In the genomic region with DNA sequence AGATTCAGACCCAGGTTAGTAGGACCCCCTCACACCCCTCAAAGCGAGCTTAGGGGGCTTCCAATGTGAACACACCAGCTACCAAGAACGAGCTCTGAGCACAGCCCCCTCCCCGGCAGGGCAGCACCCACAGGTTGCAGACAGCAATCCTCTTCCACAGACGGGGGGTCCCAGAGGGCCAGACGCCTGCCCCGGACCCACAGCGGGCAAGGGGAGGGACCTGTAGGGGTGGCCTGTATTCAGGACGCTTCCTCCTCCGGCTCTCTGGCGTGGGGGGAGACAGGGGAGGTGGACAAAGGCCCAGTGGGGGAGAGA, we compare ENCODE assay signal across 15 cellular contexts. TPM values are rescaled to one million over a fixed set of nuclear protein-coding genes. Genes with fewer than 3 reads are reported as not detected.
DNase-seq lines count a peak whose midpoint lies in the region; ATAC-seq, FAIRE-seq and TF ChIP-seq lines count a peak whose summit lies in the region.
"Had no signal": no experiment of that assay in that cellular context is flagged by ENCODE, and none has a peak within 500 bp of the region (broad histone marks: within the 10 kb centered on the region; RNA-seq: fewer than 3 reads in every experiment).

No MANE protein-coding gene starts in this region.

- no peak overlapping the region for H2AFZ ChIP-seq in endothelial cell of umbilical vein (ENCODE audit: low read depth, low read length)

- no peak for TF ChIP-seq CTCF in endothelial cell of umbilical vein (IDR thresholded peaks at IDR 0.05; ENCODE audit: extremely low read depth in 1 of 2, insufficient read depth in 1 of 2, low read depth in 1 of 2, low read length in 2 of 2)

- no peak overlapping the region for H3K4me2 ChIP-seq in endothelial cell of umbilical vein (ENCODE audit: insufficient read depth, low read length)

- H3K4me1 ChIP-seq in HAP-1 (peaks cover 22% of the 10 kb centered on the region), endothelial cell of umbilical vein (ENCODE audit: control insufficient read depth, extremely low read depth, insufficient read depth, low read length) (no peaks in the 10 kb centered on the region)

- no peaks in the 10 kb centered on the region for H3K9me3 ChIP-seq in HAP-1
- no peaks in the 10 kb centered on the region for H3K9me3 ChIP-seq in endothelial cell of umbilical vein (replicated peaks; ENCODE audit: control insufficient read depth, insufficient read depth, low read length)
- H3K9me3 ChIP-seq: left lung had no signal

- no peak for ATAC-seq in HG03139 (IDR thresholded peaks at IDR 0.05; ENCODE audit: unreplicated experiment)

- no peak overlapping the region for H3K27ac ChIP-seq in endothelial cell of umbilical vein (ENCODE audit: insufficient read depth, low read depth, low read length)
- H3K27ac ChIP-seq: C4-2B, cardiac muscle cell, left lung had no signal

- no peak for TF ChIP-seq POLR2A in endothelial cell of umbilical vein (IDR thresholded peaks at IDR 0.05; ENCODE audit: low read depth, low read length)

- peak overlapping the region; percentile 12 for H3K4me3 ChIP-seq in HAP-1
- no peak overlapping the region for H3K4me3 ChIP-seq in endothelial cell of umbilical vein (replicated peaks in 1 of 3; ENCODE audit: insufficient read depth in 1 of 3, low read depth in 1 of 3, low read length in 3 of 3)
- H3K4me3 ChIP-seq: cardiac muscle cell, left lung had no signal

- CTCF ChIA-PET in endothelial cell of umbilical vein (lab: Charles Lee) = interaction anchor here (1.3 kb wide), 2 partner anchors 18 to 29 kb away, joined by 3 to 6 read pairs; no protein-coding TSS in a partner anchor

- dilution Hi-C loops in endothelial cell of umbilical vein (cut with MboI; ENCODE audit: extremely low pct_ligation_motif_present, low sequenced_read_pairs) = no loop called here

- no peaks in the 10 kb centered on the region for H3K27me3 ChIP-seq in HAP-1 (ENCODE audit: low read depth)
- H3K27me3 ChIP-seq in endothelial cell of umbilical vein (ENCODE audit: control insufficient read depth in 2 of 2, insufficient read depth in 2 of 2, low read length in 2 of 2) = peaks cover 36 to 41% of the 10 kb centered on the region in 2 experiments

- no peak overlapping the region for H3K9ac ChIP-seq in endothelial cell of umbilical vein (replicated peaks; ENCODE audit: extremely low read depth, insufficient read depth, low read length)

- no peaks in the 10 kb centered on the region for H4K20me1 ChIP-seq in endothelial cell of umbilical vein (replicated peaks; ENCODE audit: control insufficient read depth, extremely low read depth, insufficient read depth, low read length)

- FAIRE-seq in endothelial cell of umbilical vein (lab: Jason Lieb, UNC) = no peak

- DNase-seq in HAP-1 (ENCODE audit: low spot score in 2 of 2) (no peak), endothelial cell of umbilical vein (ENCODE audit: low read depth, low spot score) (no peak), posterior vena cava (ENCODE audit: low spot score) (peak; percentile 73), DMS 273 treated with DMSO at 0.1 percent for 48 hours (lab: John Stamatoyannopoulos, UW) (no peak), kidney glomerular epithelial cell (lab: John Stamatoyannopoulos, UW) (no peak)
- DNase-seq: activated B cell treated with CpG ODN at 0.5 μM for 24 hours; activated naive CD4-positive, alpha-beta T cell treated with anti-CD3 and anti-CD28 coated beads for 36 hours; DND-41; left lung; naive B cell; NCI-H187 treated with DMSO at 0.1 percent for 48 hours; stimulated activated CD4-positive, alpha-beta T cell treated with anti-CD3 and anti-CD28 coated beads, Interleukin-4, amount 100 ng/mL, for 24 hours had no signal

- no TSS peak for BruUV-seq in endothelial cell of umbilical vein (replicated peaks; lab: Mats Ljungman, UMichigan)

- POLR2A ChIA-PET in endothelial cell of umbilical vein (lab: Charles Lee) = no interaction called here

- in situ Hi-C loops in HAP-1 (cut with MboI; ENCODE audit: low sequenced_read_pairs) = no loop called here

- no peaks in the 10 kb centered on the region for H3K36me3 ChIP-seq in HAP-1 (replicated peaks)
- no peaks in the 10 kb centered on the region for H3K36me3 ChIP-seq in endothelial cell of umbilical vein (ENCODE audit: control insufficient read depth in 2 of 2, extremely low read depth in 1 of 2, insufficient read depth in 2 of 2, low read length in 2 of 2)
- H3K36me3 ChIP-seq: cardiac muscle cell, left lung had no signal

- intact Hi-C loops in endothelial cell of umbilical vein (cut with micrococcal nuclease) (no loop called here), posterior vena cava (cut with DNase I) (loop anchor here in 1 of 2 donors (5.0 kb wide), 1 partner anchor 623 kb away; no protein-coding TSS in a partner anchor)

- no peaks in the 10 kb centered on the region for H3K79me2 ChIP-seq in endothelial cell of umbilical vein (ENCODE audit: control insufficient read depth, insufficient read depth, low read length)

- H3K9me1 ChIP-seq in endothelial cell of umbilical vein (replicated peaks; ENCODE audit: control insufficient read depth, extremely low read depth, insufficient read depth, low read length) = no peaks in the 10 kb centered on the region

TF ChIP-seq in endothelial cell of umbilical vein, 7 proteins besides CTCF, POLR2A, EP300 and RAD21:
- TF ChIP-seq EZH2 (IDR thresholded peaks at IDR 0.05; ENCODE audit: borderline replicate concordance, low read depth, low read length, severe bottlenecking) = peak; percentile 61
- TF ChIP-seq POLR2AphosphoS5 (IDR thresholded peaks at IDR 0.05; ENCODE audit: insufficient read depth, low read depth, low read length) = no peak

RNA-seq across cellular contexts. Expression of gene TTYH1, which starts 4.8 kb away (rescaled TPM):
- not detected in 2 replicates for total RNA-seq in endothelial cell of umbilical vein
- not detected in 2 replicates for polyA plus RNA-seq in endothelial cell of umbilical vein
- not detected in 2 replicates for polyA plus RNA-seq in endothelial cell of umbilical vein (2011; cell fraction: cytosol; rRNA removed)
- not detected in 2 replicates for polyA plus RNA-seq in endothelial cell of umbilical vein (2011; cell fraction: nucleus; rRNA removed)
- polyA plus RNA-seq in endothelial cell of umbilical vein (2012) = 0.16 and 0.41 TPM in 2 replicates
- not detected in 2 replicates for polyA minus RNA-seq in endothelial cell of umbilical vein
- polyA minus RNA-seq in endothelial cell of umbilical vein (2011; cell fraction: cytosol; rRNA and poly(A)+ RNA removed) = not detected
- polyA minus RNA-seq in endothelial cell of umbilical vein (2011; cell fraction: nucleus; rRNA and poly(A)+ RNA removed) = not detected in 2 replicates
- total RNA-seq in posterior vena cava = 1 to 10 TPM in 1 of 2 donors, under 1 TPM in 1; 0.60 to 1.4 TPM
- total RNA-seq: activated B cell treated with CpG ODN at 0.5 μM for 24 hours; activated naive CD4-positive, alpha-beta T cell treated with anti-CD3 and anti-CD28 coated beads for 36 hours; cardiac muscle cell; left lung had no signal

RNA-seq across cellular contexts. Expression of gene LENG8, which starts 29.0 kb away (rescaled TPM):
- total RNA-seq in endothelial cell of umbilical vein (213 and 218 TPM in 2 replicates), posterior vena cava (100 to 1,000 TPM; 113 to 140 TPM)
- polyA plus RNA-seq in endothelial cell of umbilical vein = 130 and 134 TPM in 2 replicates
- polyA plus RNA-seq in endothelial cell of umbilical vein (2011; cell fraction: cytosol; rRNA removed) = 15.7 and 31.4 TPM in 2 replicates
- polyA plus RNA-seq in endothelial cell of umbilical vein (2011; cell fraction: nucleus; rRNA removed) = 910 and 958 TPM in 2 replicates
- 88.4 and 126 TPM in 2 replicates for polyA plus RNA-seq in endothelial cell of umbilical vein (2012)
- polyA minus RNA-seq in endothelial cell of umbilical vein = 105 and 107 TPM in 2 replicates
- polyA minus RNA-seq in endothelial cell of umbilical vein (2011; cell fraction: cytosol; rRNA and poly(A)+ RNA removed) = 9.1 TPM
- 160 and 181 TPM in 2 replicates for polyA minus RNA-seq in endothelial cell of umbilical vein (2011; cell fraction: nucleus; rRNA and poly(A)+ RNA removed)

RNA-seq across cellular contexts. Expression of gene LENG9, which starts 43.6 kb away (rescaled TPM):
- total RNA-seq in endothelial cell of umbilical vein (2.8 and 3.2 TPM in 2 replicates), posterior vena cava (1 to 10 TPM; 4.2 to 5.1 TPM)
- polyA plus RNA-seq in endothelial cell of umbilical vein = 0.97 and 1.5 TPM in 2 replicates
- 0.61 and 0.93 TPM in 2 replicates for polyA plus RNA-seq in endothelial cell of umbilical vein (2011; cell fraction: cytosol; rRNA removed)
- 0.70 and 0.76 TPM in 2 replicates for polyA plus RNA-seq in endothelial cell of umbilical vein (2011; cell fraction: nucleus; rRNA removed)
- 1.8 and 3.8 TPM in 2 replicates for polyA plus RNA-seq in endothelial cell of umbilical vein (2012)
- polyA minus RNA-seq in endothelial cell of umbilical vein = 0.74 and 2.1 TPM in 2 replicates
- polyA minus RNA-seq in endothelial cell of umbilical vein (2011; cell fraction: cytosol; rRNA and poly(A)+ RNA removed) = 7.8 TPM
- 0.87 and 3.4 TPM in 2 replicates for polyA minus RNA-seq in endothelial cell of umbilical vein (2011; cell fraction: nucleus; rRNA and poly(A)+ RNA removed)
- polyA plus RNA-seq: cardiac muscle cell had no signal

RNA-seq across cellular contexts. Expression of gene CDC42EP5, which starts 53.1 kb away (rescaled TPM):
- 73.8 and 85.5 TPM in 2 replicates for total RNA-seq in endothelial cell of umbilical vein
- 37.3 and 48.3 TPM in 2 replicates for polyA plus RNA-seq in endothelial cell of umbilical vein
- polyA plus RNA-seq in endothelial cell of umbilical vein (2011; cell fraction: cytosol; rRNA removed) = 10.6 and 30.3 TPM in 2 replicates
- 10.9 and 11.5 TPM in 2 replicates for polyA plus RNA-seq in endothelial cell of umbilical vein (2011; cell fraction: nucleus; rRNA removed)
- 16.2 and 50.4 TPM in 2 replicates for polyA plus RNA-seq in endothelial cell of umbilical vein (2012)
- 2.6 and 3.6 TPM in 2 replicates for polyA minus RNA-seq in endothelial cell of umbilical vein
- not detected for polyA minus RNA-seq in endothelial cell of umbilical vein (2011; cell fraction: cytosol; rRNA and poly(A)+ RNA removed)
- polyA minus RNA-seq in endothelial cell of umbilical vein (2011; cell fraction: nucleus; rRNA and poly(A)+ RNA removed) = 1.4 and 6.2 TPM in 2 replicates
- 10 to 100 TPM; 24.8 to 25.7 TPM for total RNA-seq in posterior vena cava
- total RNA-seq: activated B cell treated with CpG ODN at 0.5 μM for 24 hours; activated naive CD4-positive, alpha-beta T cell treated with anti-CD3 and anti-CD28 coated beads for 36 hours had no signal

RNA-seq across cellular contexts. Expression of gene LAIR1, which starts 55.3 kb away (rescaled TPM):
- not detected in 2 replicates for total RNA-seq in endothelial cell of umbilical vein
- polyA plus RNA-seq in endothelial cell of umbilical vein = not detected in 2 replicates
- not detected in 2 replicates for polyA plus RNA-seq in endothelial cell of umbilical vein (2011; cell fraction: cytosol; rRNA removed)
- not detected in 2 replicates for polyA plus RNA-seq in endothelial cell of umbilical vein (2011; cell fraction: nucleus; rRNA removed)
- polyA plus RNA-seq in endothelial cell of umbilical vein (2012) = not detected in 2 replicates
- polyA minus RNA-seq in endothelial cell of umbilical vein = not detected in 2 replicates
- polyA minus RNA-seq in endothelial cell of umbilical vein (2011; cell fraction: cytosol; rRNA and poly(A)+ RNA removed) = not detected
- polyA minus RNA-seq in endothelial cell of umbilical vein (2011; cell fraction: nucleus; rRNA and poly(A)+ RNA removed) = not detected in 2 replicates
- 10 to 100 TPM; 18.3 to 42.2 TPM for total RNA-seq in posterior vena cava
- total RNA-seq: cardiac muscle cell had no signal
- polyA plus RNA-seq: cardiac muscle cell had no signal
